ENCODE assay signal across 20 cellular contexts in genomic region chr1:99176753-99177152, GRCh38.
DNase-seq lines count a peak whose midpoint lies in the region; FAIRE-seq and TF ChIP-seq lines count a peak whose summit lies in the region.
"Had no signal": no experiment of that assay in that cellular context is flagged by ENCODE, and none has a peak within 500 bp of the region (broad histone marks: within the 10 kb centered on the region; RNA-seq: fewer than 3 reads in every experiment).

No MANE protein-coding gene starts in this region.

- no peak overlapping the region for H3K4me3 ChIP-seq in neural cell (ENCODE audit: low read length)

- no peak overlapping the region for H3K27ac ChIP-seq in neural cell (ENCODE audit: low read length)
- H3K27ac ChIP-seq: C4-2B, RWPE1 had no signal

- H3K9me3 ChIP-seq in neural cell (ENCODE audit: low read length) = no peaks in the 10 kb centered on the region

- H3K4me3 Mint-ChIP-seq in brain = peak overlapping the region in 3 of 5 experiments; percentile 8 to 58 (median 36)
- H3K4me3 Mint-ChIP-seq: CD8-positive, alpha-beta memory T cell; IgD-negative memory B cell had no signal

- no peaks in the 10 kb centered on the region for H3K79me2 ChIP-seq in neural cell (replicated peaks; ENCODE audit: insufficient read depth, low read length)

- no peaks in the 10 kb centered on the region for H3K36me3 Mint-ChIP-seq in brain
- H3K36me3 Mint-ChIP-seq: CD8-positive, alpha-beta memory T cell; IgD-negative memory B cell had no signal

- no peaks in the 10 kb centered on the region for H3K9me2 ChIP-seq in neural cell (ENCODE audit: insufficient read depth, low read length)

- no peak for TF ChIP-seq EP300 in neural cell (conservative IDR thresholded peaks at IDR 0.05; ENCODE audit: poor library complexity, severe bottlenecking)

- FAIRE-seq in urothelium cell line (lab: Jason Lieb, UNC) = no peak
- FAIRE-seq: GM12891, H1 had no signal

- TF ChIP-seq RAD21 in neural cell (conservative IDR thresholded peaks at IDR 0.05) = no peak

- DNase-seq in Ammon's horn (ENCODE audit: low spot score) = peak; percentile 12
- DNase-seq in NCI-H524 treated with DMSO at 0.1 percent for 48 hours (lab: John Stamatoyannopoulos, UW) = peak; percentile 5
- no peak for DNase-seq in activated CD4-positive, alpha-beta T cell treated with anti-CD3 and anti-CD28 coated beads, Interleukin-2, amount 50 U/mL, for 4 hours
- DNase-seq in urothelium cell line (ENCODE audit: low spot score) = no peak
- no peak for DNase-seq in activated gamma-delta T cell (lab: John Stamatoyannopoulos, UW)
- no peak for DNase-seq in NCI-H1694 treated with DMSO at 0.1 percent for 48 hours (lab: John Stamatoyannopoulos, UW)
- DNase-seq: AML-193; Calu3; CD8-positive, alpha-beta memory T cell; DMS153; NCI-H187 treated with DMSO at 0.1 percent for 48 hours; NCI-H69; SHP77 treated with DMSO at 0.1 percent for 48 hours had no signal

- no peaks in the 10 kb centered on the region for H3K27me3 ChIP-seq in neural cell (ENCODE audit: insufficient read depth, low read depth, low read length)

- no peak overlapping the region for H2AFZ ChIP-seq in neural cell (ENCODE audit: low read depth, low read length)

- peak overlapping the region; percentile 7 for H3K9ac ChIP-seq in neural cell (ENCODE audit: low read length)

- no peaks in the 10 kb centered on the region for H3K27me3 Mint-ChIP-seq in brain
- H3K27me3 Mint-ChIP-seq: IgD-negative memory B cell had no signal

- no peaks in the 10 kb centered on the region for H3K36me3 ChIP-seq in neural cell (ENCODE audit: insufficient read depth, low read length)

- no peaks in the 10 kb centered on the region for H3K9me3 Mint-ChIP-seq in brain
- H3K9me3 Mint-ChIP-seq: CD8-positive, alpha-beta memory T cell; IgD-negative memory B cell had no signal

- TF ChIP-seq CTCF in brain (conservative IDR thresholded peaks at IDR 0.05) (no peak), neural cell (IDR thresholded peaks at IDR 0.05; ENCODE audit: poor library complexity, severe bottlenecking) (no peak)

- peak overlapping the region in 4 of 5 experiments; percentile 45 to 81 (median 64) for H3K27ac Mint-ChIP-seq in brain
- H3K27ac Mint-ChIP-seq: CD8-positive, alpha-beta memory T cell; IgD-negative memory B cell had no signal

- H3K4me2 ChIP-seq in neural cell (ENCODE audit: low read length) = peak overlapping the region; percentile 11

- H3F3A ChIP-seq in neural cell (ENCODE audit: insufficient read depth, low read length, poor library complexity, severe bottlenecking) = no peaks in the 10 kb centered on the region

- H4K20me1 ChIP-seq in neural cell (ENCODE audit: insufficient read depth) = no peaks in the 10 kb centered on the region

- H3K4me1 Mint-ChIP-seq in brain = peaks cover 54% of the 10 kb centered on the region
- H3K4me1 Mint-ChIP-seq: CD8-positive, alpha-beta memory T cell had no signal

TF ChIP-seq in neural cell, 6 proteins besides CTCF, POLR2A, EP300 and RAD21:
- TF ChIP-seq MXI1 (conservative IDR thresholded peaks at IDR 0.05; ENCODE audit: poor library complexity, severe bottlenecking) (peak; percentile 23), SMC3 (conservative IDR thresholded peaks at IDR 0.05; ENCODE audit: poor library complexity) (no peak)

Comparison
In these comparisons a context has a peak if more than half of its experiments do, and no peak if none do; other contexts are left out.
1. DNase-seq: peak in Ammon's horn (single experiment) and NCI-H524 treated with DMSO at 0.1 percent for 48 hours (single experiment); none in activated CD4-positive, alpha-beta T cell treated with anti-CD3 and anti-CD28 coated beads, Interleukin-2, amount 50 U/mL, for 4 hours (0 of 2), urothelium cell line (single experiment), activated gamma-delta T cell (single experiment) and NCI-H1694 treated with DMSO at 0.1 percent for 48 hours (single experiment).